ENCODE assay signal across 8 cellular contexts in the genomic region with DNA sequence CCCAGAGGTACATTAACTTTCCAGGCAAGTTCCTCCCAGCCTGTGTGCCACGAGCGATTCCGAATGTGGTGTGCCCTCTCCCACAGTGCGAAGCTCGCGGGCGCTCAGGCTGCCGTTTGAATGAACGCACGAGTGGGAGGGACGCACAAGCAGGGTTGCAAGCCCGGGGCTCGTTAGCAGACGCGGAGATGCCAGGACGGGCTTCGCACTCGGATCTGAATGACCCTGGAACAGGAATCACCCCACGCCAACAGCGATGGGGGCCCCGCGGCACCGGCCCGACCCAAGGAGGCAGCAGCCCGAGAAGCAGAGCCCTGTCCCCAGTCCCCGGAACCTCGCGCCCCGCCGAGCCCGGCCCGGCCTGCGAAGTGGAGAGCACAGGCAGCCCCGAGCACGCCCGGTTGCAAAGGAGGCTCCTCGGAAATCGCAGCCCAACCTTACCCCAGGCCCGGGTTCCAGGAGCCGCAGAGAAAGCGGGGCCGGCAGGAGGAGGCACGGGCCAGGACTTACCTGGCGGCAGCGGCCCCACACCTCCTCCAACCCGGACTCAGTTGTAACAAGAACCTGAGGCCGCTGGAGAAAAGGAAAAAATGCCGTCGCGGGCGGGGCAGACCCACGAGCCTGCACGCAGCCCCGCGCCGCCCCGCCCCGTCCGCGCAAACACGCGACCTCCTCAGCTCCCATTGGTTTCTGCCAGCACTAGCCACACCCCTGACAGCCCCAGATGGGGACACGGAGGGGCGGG. TPM values are rescaled to one million over a fixed set of nuclear protein-coding genes. Genes with fewer than 3 reads are reported as not detected.
DNase-seq lines count a peak whose midpoint lies in the region; ATAC-seq and TF ChIP-seq lines count a peak whose summit lies in the region.

A gene with protein sequence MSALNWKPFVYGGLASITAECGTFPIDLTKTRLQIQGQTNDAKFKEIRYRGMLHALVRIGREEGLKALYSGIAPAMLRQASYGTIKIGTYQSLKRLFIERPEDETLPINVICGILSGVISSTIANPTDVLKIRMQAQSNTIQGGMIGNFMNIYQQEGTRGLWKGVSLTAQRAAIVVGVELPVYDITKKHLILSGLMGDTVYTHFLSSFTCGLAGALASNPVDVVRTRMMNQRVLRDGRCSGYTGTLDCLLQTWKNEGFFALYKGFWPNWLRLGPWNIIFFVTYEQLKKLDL (minus strand): TSS at position 584 of the 745 bp plus-strand sequence. CDS start 6,948 bp downstream, outside the sequence.

- no peaks in the 10 kb centered on the region for H3K36me3 ChIP-seq in adrenal gland (replicated peaks in 1 of 2)
- no peaks in the 10 kb centered on the region for H3K36me3 ChIP-seq in heart right ventricle
- H3K36me3 ChIP-seq in upper lobe of left lung, result no peaks in the 10 kb centered on the region

- no peak for TF ChIP-seq EP300 in upper lobe of left lung (IDR thresholded peaks at IDR 0.05)

- DNase-seq in NCI-H1417 treated with DMSO at 0.1 percent for 48 hours (lab: John Stamatoyannopoulos, UW) (peak; percentile 13), T-helper 1 cell (peak; percentile 85 to 91 (median 89)), adrenal gland (peak; percentile 96 to 98 (median 97)), heart right ventricle (peak; percentile 96), posterior vena cava (ENCODE audit: low spot score) (peak; percentile 97), upper lobe of left lung (peak; percentile 98 to 99)

- WGBS in adrenal gland, 4 donors, result 0 to 1% (median 0%) methylated on average over 19 to 64 of the region's 64 CpGs; no CpG with 5 or more reads in 1 of the 4 donors
- WGBS in heart right ventricle, 2 donors, result 0 to 1% methylated on average over 62 to 64 of the region's 64 CpGs
- WGBS in upper lobe of left lung, 2 donors, result 0 to 3% methylated on average over 2 to 22 of the region's 64 CpGs

- H3K9me3 ChIP-seq in adrenal gland (replicated peaks in 1 of 3) (no peaks in the 10 kb centered on the region), heart right ventricle (no peaks in the 10 kb centered on the region), upper lobe of left lung (no peaks in the 10 kb centered on the region)

- TF ChIP-seq POLR2A in adrenal gland (IDR thresholded peaks at IDR 0.05), result peak; percentile 24 to 82
- peak in 3 of 4 donors; percentile 52 to 79 (median 72) for TF ChIP-seq POLR2A in upper lobe of left lung (IDR thresholded peaks at IDR 0.05)

- intact Hi-C loops in adrenal gland (cut with DNase I), result loop anchor here in 1 of 2 donors (10.0 kb wide), 1 partner anchor 47 kb away; a partner anchor contains a TSS
- intact Hi-C loops in heart right ventricle (cut with DNase I), result loop anchor here in 5 of 10 donors (5.0 to 10.0 kb wide), 3 partner anchors 44 to 49 kb away; a partner anchor contains a TSS
- intact Hi-C loops in posterior vena cava (cut with DNase I), result no loop called here

- H3K4me1 ChIP-seq in adrenal gland (replicated peaks in 1 of 2), result peaks cover 11 to 23% of the 10 kb centered on the region in 2 donors
- H3K4me1 ChIP-seq in heart right ventricle, result peaks cover 10 to 44% (median 36%) of the 10 kb centered on the region in 9 donors
- H3K4me1 ChIP-seq in upper lobe of left lung, result peaks cover 21 to 36% (median 23%) of the 10 kb centered on the region in 4 donors

- ATAC-seq in HG02642 (IDR thresholded peaks at IDR 0.05; ENCODE audit: poor library complexity, unreplicated experiment) (peak; percentile 94), heart right ventricle (peak; percentile 98 to 99 (median 98)), upper lobe of left lung (ENCODE audit: low FRiP score in 2 of 2) (peak; percentile 98 to 99)

- peak within 1 kb of the TSS; percentile 67 for H3K4me3 ChIP-seq in GM12875 (ENCODE audit: low read depth, low read length)
- H3K4me3 ChIP-seq in adrenal gland, result peak within 1 kb of the TSS; percentile 26 to 63 (median 50)
- peak within 1 kb of the TSS; percentile 52 to 89 (median 77) for H3K4me3 ChIP-seq in heart right ventricle
- peak within 1 kb of the TSS; percentile 72 to 90 (median 78) for H3K4me3 ChIP-seq in upper lobe of left lung

- TF ChIP-seq CTCF in GM12875 (IDR thresholded peaks at IDR 0.05; ENCODE audit: borderline replicate concordance, insufficient read depth, low read depth, low read length), result no peak
- no peak for TF ChIP-seq CTCF in adrenal gland (IDR thresholded peaks at IDR 0.05)
- peak in 2 of 9 donors; percentile 3 to 34 for TF ChIP-seq CTCF in heart right ventricle (IDR thresholded peaks at IDR 0.05)
- no peak for TF ChIP-seq CTCF in upper lobe of left lung (IDR thresholded peaks at IDR 0.05)

- no peaks in the 10 kb centered on the region for H3K27me3 ChIP-seq in adrenal gland
- H3K27me3 ChIP-seq in heart right ventricle, result no peaks in the 10 kb centered on the region
- H3K27me3 ChIP-seq in upper lobe of left lung, result no peaks in the 10 kb centered on the region

- peak within 1 kb of the TSS; percentile 70 to 96 (median 88) for H3K27ac ChIP-seq in adrenal gland
- H3K27ac ChIP-seq in heart right ventricle, result peak within 1 kb of the TSS; percentile 51 to 93 (median 90)
- H3K27ac ChIP-seq in upper lobe of left lung, result peak within 1 kb of the TSS; percentile 89 to 93 (median 92)

RNA-seq across cellular contexts. Expression of the gene that starts here (rescaled TPM):
- 10 to 100 TPM; 16.6 to 45.6 (median 19.0) TPM for total RNA-seq in adrenal gland
- polyA plus RNA-seq in adrenal gland, result 10 to 100 TPM in 1 of 3 donors, 1 to 10 TPM in 2; 3.4 to 34.7 (median 7.2) TPM
- 100 to 1,000 TPM in 9 of 10 donors, 10 to 100 TPM in 1; 83.9 to 280 (median 159) TPM for total RNA-seq in heart right ventricle
- 10 to 100 TPM in 1 of 2 donors, 1 to 10 TPM in 1; 9.3 to 36.6 TPM for polyA plus RNA-seq in heart right ventricle
- total RNA-seq in posterior vena cava, result 10 to 100 TPM; 19.7 to 23.7 TPM
- 10 to 100 TPM in 4 of 6 donors, 1 to 10 TPM in 2; 3.8 to 25.1 (median 16.8) TPM for total RNA-seq in upper lobe of left lung

Comparison
In these comparisons a context has a peak if more than half of its experiments do, and no peak if none do; other contexts are left out.
1. Peak in every context shown above with its lines: DNase-seq, ATAC-seq, H3K4me3 ChIP-seq and H3K27ac ChIP-seq.
2. DNase-seq: peak in every context shown above with its lines; median percentile 98 in upper lobe of left lung; 97 in adrenal gland; 97 in posterior vena cava; 96 in heart right ventricle; 89 in T-helper 1 cell; 13 in NCI-H1417 treated with DMSO at 0.1 percent for 48 hours.